ENCODE assay signal across 8 cellular contexts in genomic region chr2:37671816-37672103, GRCh38. TPM values are rescaled to one million over a fixed set of nuclear protein-coding genes. Genes with fewer than 3 reads are reported as not detected.
A peak's percentile ranks its signal among the peaks of the same experiment; 100 is the strongest.
DNase-seq lines count a peak whose midpoint lies in the region; ATAC-seq, FAIRE-seq and TF ChIP-seq lines count a peak whose summit lies in the region.

No MANE protein-coding gene starts in this region.

- H3K9me3 ChIP-seq in adrenal gland (replicated peaks in 1 of 3) (no peaks in the 10 kb centered on the region), HepG2 (ENCODE audit: low read length) (no peaks in the 10 kb centered on the region), tibial artery (no peaks in the 10 kb centered on the region)

- H3K9ac ChIP-seq in HepG2 (ENCODE audit: insufficient read depth, low read depth, low read length), result no peak overlapping the region

- H2AFZ ChIP-seq in HepG2 (ENCODE audit: low read length), result no peak overlapping the region

- H3K4me1 Mint-ChIP-seq in activated CD4-positive, alpha-beta T cell treated with anti-CD3 and anti-CD28 coated beads, Interleukin-2, amount 10 ng/mL, durations not matched to agents 24 days and 14 days, result peaks cover 37% of the 10 kb centered on the region

- TF ChIP-seq POLR2A in adrenal gland (IDR thresholded peaks at IDR 0.05) (no peak), HepG2 (IDR thresholded peaks at IDR 0.05; ENCODE audit: insufficient read depth in 1 of 2, low read depth in 2 of 2, low read length in 2 of 2) (no peak)

- no TSS peak for BruUV-seq in HepG2 (replicated peaks; lab: Mats Ljungman, UMichigan)

- H3K27ac Mint-ChIP-seq in activated CD4-positive, alpha-beta T cell treated with anti-CD3 and anti-CD28 coated beads, Interleukin-2, amount 10 ng/mL, durations not matched to agents 24 days and 14 days, result peak overlapping the region; percentile 73

- H4K20me1 ChIP-seq in HepG2 (ENCODE audit: insufficient read depth, low read length), result no peaks in the 10 kb centered on the region; the same call in 1 of the 2 replicates

- in situ Hi-C loops in HepG2 (cut with HindIII; ENCODE audit: extremely low pct_ligation_motif_present, low pct_unique_long_range_greater_than_20kb), result no loop called here

- H3K36me3 Mint-ChIP-seq in activated CD4-positive, alpha-beta T cell treated with anti-CD3 and anti-CD28 coated beads, Interleukin-2, amount 10 ng/mL, durations not matched to agents 24 days and 14 days (ENCODE audit: low read depth), result peaks cover 4% of the 10 kb centered on the region

- POLR2A ChIA-PET in HepG2 (lab: Yijun Ruan, JAX), result no interaction called here

- TF ChIP-seq CTCF in adrenal gland (IDR thresholded peaks at IDR 0.05) (no peak), HepG2 (CRISPR knock-in tag; IDR thresholded peaks at IDR 0.05) (no peak), tibial artery (IDR thresholded peaks at IDR 0.05) (no peak)

- 0 to 1% (median 0%) methylated on average over 13 to 29 of the region's 29 CpGs; no CpG with 5 or more reads in 1 of the 4 donors for WGBS in adrenal gland, 4 donors
- WGBS in HepG2 (ENCODE audit: low lambda C conversion rate), result 0% methylated on average over 8 of the region's 29 CpGs

- H3K4me1 ChIP-seq in adrenal gland (replicated peaks in 1 of 2) (peaks cover 0 to 7% of the 10 kb centered on the region in 2 donors), HepG2 (ENCODE audit: insufficient read depth, low read length) (peaks cover 15% of the 10 kb centered on the region), tibial artery (peaks cover 0 to 36% (median 22%) of the 10 kb centered on the region in 4 donors)

- CTCF ChIA-PET in HepG2 (lab: Yijun Ruan, JAX; ENCODE audit: low intra/inter-chr PET ratio, low total read pairs), result no interaction called here

- TF ChIP-seq EP300 in HepG2 (IDR thresholded peaks at IDR 0.05; ENCODE audit: low read depth in 2 of 2, low read length in 2 of 2), result no peak
- TF ChIP-seq EP300 in HepG2 (CRISPR knock-in tag; IDR thresholded peaks at IDR 0.05; ENCODE audit: borderline replicate concordance), result no peak

- intact Hi-C loops in activated CD4-positive, alpha-beta T cell treated with anti-CD3 and anti-CD28 coated beads, Interleukin-2, amount 10 ng/mL, durations not matched to agents 24 days and 14 days (cut with micrococcal nuclease), result loop anchor here (1.0 to 5.0 kb wide), 6 partner anchors 13 to 201 kb away; no protein-coding TSS in a partner anchor
- intact Hi-C loops in adrenal gland (cut with DNase I) (no loop called here), HepG2 (cut with micrococcal nuclease; ENCODE audit: unreplicated experiment) (no loop called here), tibial artery (cut with DNase I; ENCODE audit: low total_unique reads) (loop anchor here (5.0 kb wide), 1 partner anchor 144 kb away; no protein-coding TSS in a partner anchor)

- H3K9me3 Mint-ChIP-seq in activated CD4-positive, alpha-beta T cell treated with anti-CD3 and anti-CD28 coated beads, Interleukin-2, amount 10 ng/mL, durations not matched to agents 24 days and 14 days, result no peaks in the 10 kb centered on the region

- H3K4me3 ChIP-seq in adrenal gland (peak overlapping the region; percentile 48 to 94 (median 62)), HepG2 (replicated peaks in 1 of 3; ENCODE audit: insufficient read depth in 1 of 3, low read depth in 2 of 3, low read length in 3 of 3) (peak overlapping the region; percentile 59 to 73 (median 67)), tibial artery (peak overlapping the region; percentile 74 to 97)

- H3K4me2 ChIP-seq in HepG2 (ENCODE audit: low read depth, low read length), result peak overlapping the region; percentile 86

- H3K27me3 ChIP-seq in adrenal gland (no peaks in the 10 kb centered on the region), HepG2 (ENCODE audit: control insufficient read depth in 1 of 2, insufficient read depth in 2 of 2, low read length in 2 of 2) (peaks cover 11 to 56% of the 10 kb centered on the region in 2 experiments), tibial artery (no peaks in the 10 kb centered on the region)

- H3K27ac ChIP-seq in adrenal gland, result peak overlapping the region in 4 of 5 donors; percentile 35 to 90 (median 65)
- H3K27ac ChIP-seq in HepG2 (ENCODE audit: extremely low read length, insufficient read depth, low read length), result no peak overlapping the region
- H3K27ac ChIP-seq in tibial artery, result peak overlapping the region; percentile 97

- H3K36me3 ChIP-seq in adrenal gland (replicated peaks in 1 of 2) (no peaks in the 10 kb centered on the region), HepG2 (replicated peaks in 1 of 2; ENCODE audit: control insufficient read depth in 1 of 2, insufficient read depth in 2 of 2, low read length in 2 of 2) (no peaks in the 10 kb centered on the region), tibial artery (peaks cover 0 to 5% (median 0%) of the 10 kb centered on the region in 3 donors)

- H3K4me3 Mint-ChIP-seq in activated CD4-positive, alpha-beta T cell treated with anti-CD3 and anti-CD28 coated beads, Interleukin-2, amount 10 ng/mL, durations not matched to agents 24 days and 14 days, result peak overlapping the region; percentile 88

- no peak for DNase-seq in activated CD4-positive, alpha-beta T cell treated with anti-CD3 and anti-CD28 coated beads, Interleukin-2, amount 10 ng/mL, durations not matched to agents 24 days and 14 days
- DNase-seq in activated CD4-positive, alpha-beta T cell treated with anti-CD3 and anti-CD28 coated beads, Interleukin-2, amount 50 U/mL, for 1 hour, result no peak
- DNase-seq in adrenal gland (peak in 2 of 7 donors; percentile 22 to 54), HepG2 (ENCODE audit: low spot score) (no peak), tibial artery (peak; percentile 30 to 70), inferior parietal cortex (ENCODE audit: extremely low spot score) (no peak), hippocampal formation (lab: John Stamatoyannopoulos, UW) (no peak)

- peaks cover 5% of the 10 kb centered on the region for H3K27me3 Mint-ChIP-seq in activated CD4-positive, alpha-beta T cell treated with anti-CD3 and anti-CD28 coated beads, Interleukin-2, amount 10 ng/mL, durations not matched to agents 24 days and 14 days

- peak; percentile 16 for ATAC-seq in HG03520 (IDR thresholded peaks at IDR 0.05; ENCODE audit: unreplicated experiment)
- no peak; the same call in 1 of the 3 replicates for ATAC-seq in HepG2

- no peak for FAIRE-seq in HepG2 (lab: Jason Lieb, UNC)

- no peak for TF ChIP-seq RAD21 in HepG2 (CRISPR knock-in tag; IDR thresholded peaks at IDR 0.05)

- H3K79me2 ChIP-seq in HepG2 (ENCODE audit: insufficient read depth, low read length), result no peaks in the 10 kb centered on the region

TF ChIP-seq in HepG2, 621 proteins besides CTCF, POLR2A, EP300 and RAD21:
- TF ChIP-seq ZSCAN9 (CRISPR knock-in tag; IDR thresholded peaks at IDR 0.05; ENCODE audit: borderline replicate concordance), result no peak
- no peak for TF ChIP-seq AGO1 (IDR thresholded peaks at IDR 0.05; ENCODE audit: low read depth, low read length, poor library complexity, severe bottlenecking)
- TF ChIP-seq ZNF564 (CRISPR knock-in tag; IDR thresholded peaks at IDR 0.05), result 0 out of 2 replicates have a peak, but pooled peaks have one; percentile 6
- no peak for TF ChIP-seq HCFC1 (IDR thresholded peaks at IDR 0.05; ENCODE audit: low read depth, low read length)
- TF ChIP-seq SOX6 (IDR thresholded peaks at IDR 0.05), result no peak
- TF ChIP-seq SOX6 (CRISPR knock-in tag; IDR thresholded peaks at IDR 0.05), result peak; percentile 18; the same call in 1 of the 2 replicates
- TF ChIP-seq HIVEP1 (CRISPR knock-in tag; IDR thresholded peaks at IDR 0.05), result 0 out of 2 replicates have a peak, but pooled peaks have one; percentile 36
- 0 out of 2 replicates have a peak, but pooled peaks have one; percentile 4 for TF ChIP-seq ZFY (CRISPR knock-in tag; IDR thresholded peaks at IDR 0.05)
- 0 out of 2 replicates have a peak, but pooled peaks have one; percentile 75 for TF ChIP-seq EED (CRISPR knock-in tag; IDR thresholded peaks at IDR 0.05)

RNA-seq across cellular contexts. Expression of gene CDC42EP3, which starts 0.3 kb away (rescaled TPM):
- total RNA-seq in activated CD4-positive, alpha-beta T cell treated with anti-CD3 and anti-CD28 coated beads, Interleukin-2, amount 10 ng/mL, durations not matched to agents 24 days and 14 days, result 10.9 and 12.8 TPM in 2 replicates
- total RNA-seq in adrenal gland, result 10 to 100 TPM in 5 of 8 donors, 1 to 10 TPM in 3; 4.2 to 30.2 (median 15.2) TPM
- polyA plus RNA-seq in adrenal gland, result 10 to 100 TPM in 1 of 3 donors, 1 to 10 TPM in 2; 7.0 to 13.9 (median 7.6) TPM
- total RNA-seq in HepG2 (2016; rRNA removed; fragmentation: Illumina TruSeq; extraction: Trizol), result not detected in 2 replicates
- not detected in 2 replicates for total RNA-seq in HepG2 (2016; cell fraction: cytosol; rRNA removed; fragmentation: Illumina TruSeq; extraction: Trizol; ENCODE audit: low read depth)
- not detected in 2 replicates for total RNA-seq in HepG2 (2016; cell fraction: insoluble cytoplasmic fraction; rRNA removed; fragmentation: Illumina TruSeq; extraction: Trizol)
- total RNA-seq in HepG2 (2016; cell fraction: membrane; rRNA removed; fragmentation: Illumina TruSeq; extraction: Trizol), result not detected in 2 replicates
- not detected in 2 replicates for total RNA-seq in HepG2 (2016; cell fraction: nucleus; rRNA removed; fragmentation: Illumina TruSeq; extraction: Trizol)
- 0.01 TPM in 1 of 2 replicates, not detected in the other for polyA plus RNA-seq in HepG2 (2011; rRNA removed)
- 0.07 and 0.10 TPM in 2 replicates for polyA plus RNA-seq in HepG2 (2011; cell fraction: cytosol; rRNA removed)
- polyA plus RNA-seq in HepG2 (2011; cell fraction: nucleus; rRNA removed), result not detected in 2 replicates
- not detected in 2 replicates for polyA plus RNA-seq in HepG2 (2012)
- polyA plus RNA-seq in HepG2 (2016; cell fraction: cytosol; fragmentation: Illumina TruSeq; extraction: Trizol; ENCODE audit: low read depth), result not detected in 2 replicates
- polyA plus RNA-seq in HepG2 (2016; cell fraction: insoluble cytoplasmic fraction; fragmentation: Illumina TruSeq; extraction: Trizol; ENCODE audit: low read depth), result 0.04 TPM in 1 of 2 replicates, not detected in the other
- 0.05 TPM in 1 of 2 replicates, not detected in the other for polyA plus RNA-seq in HepG2 (2016; cell fraction: membrane; fragmentation: Illumina TruSeq; extraction: Trizol; ENCODE audit: low read depth)
- polyA plus RNA-seq in HepG2 (2016; cell fraction: nucleus; fragmentation: Illumina TruSeq; extraction: Trizol; ENCODE audit: insufficient read depth, low read depth), result not detected in 2 replicates
- 4.4 TPM in 1 of 2 replicates, not detected in the other for polyA minus RNA-seq in HepG2 (2011; rRNA and poly(A)+ RNA removed; ENCODE audit: low replicate concordance)
- polyA minus RNA-seq in HepG2 (2011; cell fraction: cytosol; rRNA and poly(A)+ RNA removed), result not detected in 2 replicates
- polyA minus RNA-seq in HepG2 (2011; cell fraction: nucleus; rRNA and poly(A)+ RNA removed), result not detected in 2 replicates

Comparison
In these comparisons a context has a peak if more than half of its experiments do, and no peak if none do; other contexts are left out.
1. DNase-seq: peak in tibial artery (2 of 2); none in activated CD4-positive, alpha-beta T cell treated with anti-CD3 and anti-CD28 coated beads, Interleukin-2, amount 10 ng/mL, durations not matched to agents 24 days and 14 days (single experiment), activated CD4-positive, alpha-beta T cell treated with anti-CD3 and anti-CD28 coated beads, Interleukin-2, amount 50 U/mL, for 1 hour (single experiment), HepG2 (single experiment), inferior parietal cortex (single experiment) and hippocampal formation (0 of 2).
2. RNA of gene CDC42EP3, which starts 0.3 kb away (total RNA-seq): 4.2 to 30.2 TPM in adrenal gland and 10.9 to 12.8 TPM in activated CD4-positive, alpha-beta T cell treated with anti-CD3 and anti-CD28 coated beads, Interleukin-2, amount 10 ng/mL, durations not matched to agents 24 days and 14 days; not detected in HepG2; every median in the first group is over 4 times any median in the second.
3. intact Hi-C loops: an anchor here in activated CD4-positive, alpha-beta T cell treated with anti-CD3 and anti-CD28 coated beads, Interleukin-2, amount 10 ng/mL, durations not matched to agents 24 days and 14 days (1.0 to 5.0 kb wide) and tibial artery (5.0 kb wide); none called in adrenal gland and HepG2.
4. Peak in every context shown above with its lines, with median percentiles within 50 percentile points of each other: H3K4me3 ChIP-seq.